ENCODE assay signal across 20 cellular contexts in genomic region chr9:14418262-14419200, GRCh38.
DNase-seq lines count a peak whose midpoint lies in the region; ATAC-seq and TF ChIP-seq lines count a peak whose summit lies in the region.
"Had no signal": no experiment of that assay in that cellular context is flagged by ENCODE, and none has a peak within 500 bp of the region (broad histone marks: within the 10 kb centered on the region; RNA-seq: fewer than 3 reads in every experiment).

No MANE protein-coding gene starts in this region.

- H3K4me1 Mint-ChIP-seq in endodermal cell, result peaks cover 41% of the 10 kb centered on the region
- H3K4me1 Mint-ChIP-seq in neural progenitor cell, result peaks cover 16% of the 10 kb centered on the region
- H3K4me1 Mint-ChIP-seq: activated CD4-positive, alpha-beta memory T cell treated with anti-CD3 and anti-CD28 coated beads, Interleukin-2, amount 10 ng/mL, durations not matched to agents 7 days and 5 days had no signal

- DNase-seq in NCI-H446 treated with DMSO at 0.1 percent for 48 hours (lab: John Stamatoyannopoulos, UW) (peak; percentile 99), endodermal cell (no peak), neural progenitor cell (ENCODE audit: low spot score) (no peak), tibial artery (no peak), HCEC 1CT (no peak)
- DNase-seq: activated CD4-positive, alpha-beta memory T cell treated with anti-CD3 and anti-CD28 coated beads, Interleukin-2, amount 10 ng/mL, durations not matched to agents 7 days and 5 days; activated naive CD4-positive, alpha-beta T cell treated with anti-CD3 and anti-CD28 coated beads, Interleukin-2, amount 50 U/mL, for 16 hours; activated T-cell treated with anti-CD3 and anti-CD28 coated beads, Interleukin-2, amount 50 U/mL, for 24 hours; AML-193; left ventricle myocardium superior; NCI-H1092; NCI-H510A; stimulated activated CD4-positive, alpha-beta T cell treated with anti-CD3 and anti-CD28 coated beads, Interleukin-2, amount 100 ng/mL, for 24 hours; WERI-Rb-1 had no signal

- H3K27ac ChIP-seq in HUES48 (ENCODE audit: low read depth, low read length) (peak overlapping the region; percentile 65), endodermal cell (ENCODE audit: low read depth, low read length) (peak overlapping the region; percentile 8), neural progenitor cell (no peak overlapping the region), tibial artery (no peak overlapping the region)
- H3K27ac ChIP-seq: WERI-Rb-1 had no signal

- H3K27me3 ChIP-seq in HUES48 (ENCODE audit: control insufficient read depth, insufficient read depth, low read length) (no peaks in the 10 kb centered on the region), endodermal cell (ENCODE audit: control insufficient read depth, insufficient read depth, low read length, poor library complexity, severe bottlenecking) (no peaks in the 10 kb centered on the region), neural progenitor cell (no peaks in the 10 kb centered on the region), tibial artery (no peaks in the 10 kb centered on the region)

- TF ChIP-seq CTCF in endodermal cell (conservative IDR thresholded peaks at IDR 0.05) (no peak), neural progenitor cell (IDR thresholded peaks at IDR 0.05) (no peak), tibial artery (IDR thresholded peaks at IDR 0.05) (no peak)

- H4K20me1 ChIP-seq in neural progenitor cell (ENCODE audit: low read depth), result no peaks in the 10 kb centered on the region

- H3K36me3 Mint-ChIP-seq in endodermal cell (ENCODE audit: low read depth) (no peaks in the 10 kb centered on the region), neural progenitor cell (no peaks in the 10 kb centered on the region)

- H3K4me3 Mint-ChIP-seq in endodermal cell (no peak overlapping the region), neural progenitor cell (no peak overlapping the region)
- H3K4me3 Mint-ChIP-seq: activated CD4-positive, alpha-beta memory T cell treated with anti-CD3 and anti-CD28 coated beads, Interleukin-2, amount 10 ng/mL, durations not matched to agents 7 days and 5 days; activated T-cell treated with anti-CD3 and anti-CD28 coated beads, Interleukin-2, amount 50 U/mL, for 24 hours had no signal

- H3K9me3 Mint-ChIP-seq in endodermal cell (peaks cover 2% of the 10 kb centered on the region), neural progenitor cell (peaks cover 6% of the 10 kb centered on the region)
- H3K9me3 Mint-ChIP-seq: activated CD4-positive, alpha-beta memory T cell treated with anti-CD3 and anti-CD28 coated beads, Interleukin-2, amount 10 ng/mL, durations not matched to agents 7 days and 5 days; activated T-cell treated with anti-CD3 and anti-CD28 coated beads, Interleukin-2, amount 50 U/mL, for 24 hours had no signal

- intact Hi-C loops in tibial artery (cut with DNase I; ENCODE audit: low total_unique reads), result no loop called here

- H3K4me1 ChIP-seq in HUES48 (ENCODE audit: control insufficient read depth, insufficient read depth, low read length), result peaks cover 48% of the 10 kb centered on the region
- peaks cover 17% of the 10 kb centered on the region for H3K4me1 ChIP-seq in endodermal cell (ENCODE audit: control insufficient read depth, insufficient read depth, low read length)
- H3K4me1 ChIP-seq in neural progenitor cell, result peaks cover 5% of the 10 kb centered on the region
- peaks cover 0 to 17% (median 0%) of the 10 kb centered on the region in 4 donors for H3K4me1 ChIP-seq in tibial artery

- peaks cover 12% of the 10 kb centered on the region for H3F3A ChIP-seq in neural progenitor cell (ENCODE audit: low read depth)

- H3K4me3 ChIP-seq in HUES48 (ENCODE audit: low read depth, low read length), result no peak overlapping the region
- no peak overlapping the region for H3K4me3 ChIP-seq in endodermal cell (ENCODE audit: low read length)
- no peak overlapping the region for H3K4me3 ChIP-seq in neural progenitor cell
- peak overlapping the region in 1 of 2 donors; percentile 36 for H3K4me3 ChIP-seq in tibial artery
- H3K4me3 ChIP-seq: HAP-1, K562 had no signal

- H3K27ac Mint-ChIP-seq in endodermal cell (no peak overlapping the region), neural progenitor cell (peak overlapping the region; percentile 26)
- H3K27ac Mint-ChIP-seq: activated CD4-positive, alpha-beta memory T cell treated with anti-CD3 and anti-CD28 coated beads, Interleukin-2, amount 10 ng/mL, durations not matched to agents 7 days and 5 days; activated T-cell treated with anti-CD3 and anti-CD28 coated beads, Interleukin-2, amount 50 U/mL, for 24 hours had no signal

- ATAC-seq in GM18517 (IDR thresholded peaks at IDR 0.05; ENCODE audit: unreplicated experiment) (no peak), GM19452 (IDR thresholded peaks at IDR 0.05; ENCODE audit: unreplicated experiment) (no peak)
- ATAC-seq: K562, left ventricle myocardium superior, Right ventricle myocardium inferior had no signal

- H3K79me2 ChIP-seq in neural progenitor cell (ENCODE audit: low read depth), result no peaks in the 10 kb centered on the region

- H3K27me3 Mint-ChIP-seq in endodermal cell (ENCODE audit: insufficient read depth) (no peaks in the 10 kb centered on the region), neural progenitor cell (ENCODE audit: insufficient read depth, low read depth) (peaks cover 2% of the 10 kb centered on the region)
- H3K27me3 Mint-ChIP-seq: activated CD4-positive, alpha-beta memory T cell treated with anti-CD3 and anti-CD28 coated beads, Interleukin-2, amount 10 ng/mL, durations not matched to agents 7 days and 5 days; activated T-cell treated with anti-CD3 and anti-CD28 coated beads, Interleukin-2, amount 50 U/mL, for 24 hours had no signal

- H3K4me2 ChIP-seq in neural progenitor cell, result no peak overlapping the region

- H3K9me3 ChIP-seq in HUES48 (ENCODE audit: control insufficient read depth, insufficient read depth, low read length), result no peaks in the 10 kb centered on the region
- H3K9me3 ChIP-seq in endodermal cell (ENCODE audit: control insufficient read depth, low read length), result peaks cover 10% of the 10 kb centered on the region
- no peaks in the 10 kb centered on the region for H3K9me3 ChIP-seq in neural progenitor cell (ENCODE audit: low read depth)
- no peaks in the 10 kb centered on the region for H3K9me3 ChIP-seq in tibial artery
- H3K9me3 ChIP-seq: HAP-1 had no signal

- H3K36me3 ChIP-seq in HUES48 (ENCODE audit: control insufficient read depth, insufficient read depth, low read length), result no peaks in the 10 kb centered on the region
- no peaks in the 10 kb centered on the region for H3K36me3 ChIP-seq in endodermal cell (ENCODE audit: control insufficient read depth, insufficient read depth, low read length)
- no peaks in the 10 kb centered on the region for H3K36me3 ChIP-seq in neural progenitor cell
- no peaks in the 10 kb centered on the region for H3K36me3 ChIP-seq in tibial artery
- H3K36me3 ChIP-seq: HAP-1, WERI-Rb-1 had no signal

- H3K9ac ChIP-seq in HUES48 (ENCODE audit: low read depth, low read length) (no peak overlapping the region), endodermal cell (ENCODE audit: extremely low read depth, low read length, poor library complexity, severe bottlenecking) (no peak overlapping the region), neural progenitor cell (no peak overlapping the region)

- H2AFZ ChIP-seq in neural progenitor cell (replicated peaks), result peak overlapping the region; percentile 79

- 80 to 81% methylated on average over 7 to 9 of the region's 9 CpGs for WGBS in endodermal cell (ENCODE audit: insufficient coverage in 1 of 2, insufficient read length in 1 of 2), 2 experiments

Comparison
In these comparisons a context has a peak if more than half of its experiments do, and no peak if none do; other contexts are left out.
1. H3K27ac ChIP-seq: peak in HUES48 (single experiment) and endodermal cell (single experiment); none in neural progenitor cell (single experiment) and tibial artery (0 of 2).